Comparison of ENCODE assay signal across 14 cellular contexts in the genomic region with DNA sequence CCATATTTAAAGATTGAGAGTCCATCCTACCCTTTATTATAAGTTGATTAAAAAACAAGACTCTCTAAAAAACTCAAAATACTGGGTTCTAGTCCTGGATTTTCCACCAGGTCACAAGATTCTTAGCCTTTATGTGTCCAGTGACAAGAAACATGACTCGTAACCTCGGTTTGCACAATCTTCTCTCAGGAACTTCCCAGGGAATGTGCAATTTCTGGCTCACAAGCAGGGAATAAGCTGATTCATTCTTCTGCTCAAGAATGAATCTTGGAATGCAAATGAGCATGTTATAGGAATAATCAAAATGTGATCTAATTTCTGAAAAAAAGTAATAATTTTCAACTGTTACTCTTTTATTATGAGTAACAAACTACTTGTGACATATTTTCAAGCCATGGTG. TPM values are rescaled to one million over a fixed set of nuclear protein-coding genes. Genes with fewer than 3 reads are reported as not detected.
DNase-seq lines count a peak whose midpoint lies in the region; ATAC-seq, FAIRE-seq and TF ChIP-seq lines count a peak whose summit lies in the region.
"Had no signal": no experiment of that assay in that cellular context is flagged by ENCODE, and none has a peak within 500 bp of the region (broad histone marks: within the 10 kb centered on the region; RNA-seq: fewer than 3 reads in every experiment).

No MANE protein-coding gene starts in this region.

- H3K4me1 ChIP-seq in A549 (peaks cover 27% of the 10 kb centered on the region), hepatocyte (ENCODE audit: insufficient read depth) (no peaks in the 10 kb centered on the region)

- TF ChIP-seq CTCF in A549 (IDR thresholded peaks at IDR 0.05): no peak
- no peak for TF ChIP-seq CTCF in HFF-Myc (IDR thresholded peaks at IDR 0.05; ENCODE audit: low read depth, low read length, missing control alignments)
- TF ChIP-seq CTCF in hepatocyte (IDR thresholded peaks at IDR 0.05; ENCODE audit: poor library complexity): no peak

- H2AFZ ChIP-seq in hepatocyte: no peak overlapping the region

- no peak; a peak in 2 of 5 replicates for TF ChIP-seq EP300 in A549 (IDR thresholded peaks at IDR 0.05)

- 53% methylated on average over 2 of the region's 2 CpGs for WGBS in A549 (ENCODE audit: missing lambda C conversion rate)
- WGBS in hepatocyte (ENCODE audit: low lambda C conversion rate, missing lambda C conversion rate): 71% methylated on average over 2 of the region's 2 CpGs

- no peaks in the 10 kb centered on the region for H4K20me1 ChIP-seq in hepatocyte (ENCODE audit: insufficient read depth, poor library complexity, severe bottlenecking)

- H3K27ac ChIP-seq in A549: peak overlapping the region; percentile 49 to 79
- peak overlapping the region; percentile 59 for H3K27ac ChIP-seq in hepatocyte
- H3K27ac ChIP-seq: SJSA1 had no signal

- TF ChIP-seq RAD21 in A549 (conservative IDR thresholded peaks at IDR 0.05 in 1 of 2, IDR thresholded peaks at IDR 0.05 in 1 of 2): no peak

- 0 out of 3 replicates have a peak, but pooled peaks cover 2% of the 10 kb centered on the region for H3K9me3 ChIP-seq in A549
- no peaks in the 10 kb centered on the region for H3K9me3 ChIP-seq in hepatocyte (ENCODE audit: low read depth)
- H3K9me3 ChIP-seq: SJSA1 had no signal

- H3K4me3 Mint-ChIP-seq in activated CD8-positive, alpha-beta memory T cell treated with anti-CD3 and anti-CD28 coated beads, Interleukin-2, amount 10 ng/mL, durations not matched to agents 7 days and 5 days: no peak overlapping the region
- H3K4me3 Mint-ChIP-seq: activated CD4-positive, alpha-beta memory T cell treated with anti-CD3 and anti-CD28 coated beads, Interleukin-2, amount 10 ng/mL, durations not matched to agents 7 days and 5 days; B cell had no signal

- no peaks in the 10 kb centered on the region for H3K27me3 Mint-ChIP-seq in activated CD8-positive, alpha-beta memory T cell treated with anti-CD3 and anti-CD28 coated beads, Interleukin-2, amount 10 ng/mL, durations not matched to agents 7 days and 5 days
- H3K27me3 Mint-ChIP-seq: B cell had no signal

- no peaks in the 10 kb centered on the region for H3K36me3 ChIP-seq in hepatocyte (replicated peaks; ENCODE audit: insufficient read depth, low read depth)
- H3K36me3 ChIP-seq: SJSA1 had no signal

- no peaks in the 10 kb centered on the region for H3K9me2 ChIP-seq in hepatocyte (replicated peaks; ENCODE audit: insufficient read depth)

- CTCF ChIA-PET in A549 (lab: Yijun Ruan, JAX) (no interaction called here), HEK293T (lab: Yijun Ruan, JAX) (no interaction called here)
- CTCF ChIA-PET in activated CD8-positive, alpha-beta memory T cell treated with anti-CD3 and anti-CD28 coated beads, Interleukin-2, amount 10 ng/mL, durations not matched to agents 7 days and 5 days (lab: Charles Lee): no interaction called here

- no peak for FAIRE-seq in A549 (lab: Jason Lieb, UNC)
- FAIRE-seq: small intestine had no signal

- DNase-seq in A549 (ENCODE audit: low read depth in 1 of 2, low spot score in 1 of 2) (peak; percentile 6 to 65), HFF-Myc (ENCODE audit: extremely low read depth, low read depth) (peak; percentile 39), amniotic stem cell (lab: John Stamatoyannopoulos, UW) (peak; percentile 45), hepatocyte (ENCODE audit: low spot score) (peak; percentile 32), HEK293T (ENCODE audit: extremely low spot score) (no peak), germinal center (ENCODE audit: low spot score) (no peak)
- DNase-seq in activated naive CD4-positive, alpha-beta T cell treated with anti-CD3 and anti-CD28 coated beads, Interleukin-2, amount 50 U/mL, for 72 hours (ENCODE audit: low spot score in 2 of 2): no peak
- DNase-seq in activated CD8-positive, alpha-beta memory T cell treated with anti-CD3 and anti-CD28 coated beads, Interleukin-2, amount 10 ng/mL, durations not matched to agents 7 days and 5 days: no peak
- DNase-seq: activated CD4-positive, alpha-beta memory T cell treated with anti-CD3 and anti-CD28 coated beads, Interleukin-2, amount 10 ng/mL, durations not matched to agents 7 days and 5 days; glutamatergic neuron; mesendoderm; small intestine had no signal

- H3K27me3 ChIP-seq in hepatocyte: no peaks in the 10 kb centered on the region
- H3K27me3 ChIP-seq: SJSA1 had no signal

- H3K27ac Mint-ChIP-seq in activated naive CD4-positive, alpha-beta T cell treated with anti-CD3 and anti-CD28 coated beads, Interleukin-2, amount 50 U/mL, for 72 hours: no peak overlapping the region
- no peak overlapping the region for H3K27ac Mint-ChIP-seq in activated CD8-positive, alpha-beta memory T cell treated with anti-CD3 and anti-CD28 coated beads, Interleukin-2, amount 10 ng/mL, durations not matched to agents 7 days and 5 days
- H3K27ac Mint-ChIP-seq: activated CD4-positive, alpha-beta memory T cell treated with anti-CD3 and anti-CD28 coated beads, Interleukin-2, amount 10 ng/mL, durations not matched to agents 7 days and 5 days; B cell had no signal

- no peaks in the 10 kb centered on the region for H3K79me2 ChIP-seq in hepatocyte

- no peaks in the 10 kb centered on the region for H3K9me3 Mint-ChIP-seq in activated naive CD4-positive, alpha-beta T cell treated with anti-CD3 and anti-CD28 coated beads, Interleukin-2, amount 50 U/mL, for 72 hours
- H3K9me3 Mint-ChIP-seq in activated CD8-positive, alpha-beta memory T cell treated with anti-CD3 and anti-CD28 coated beads, Interleukin-2, amount 10 ng/mL, durations not matched to agents 7 days and 5 days (ENCODE audit: low read depth): no peaks in the 10 kb centered on the region
- H3K9me3 Mint-ChIP-seq: activated CD4-positive, alpha-beta memory T cell treated with anti-CD3 and anti-CD28 coated beads, Interleukin-2, amount 10 ng/mL, durations not matched to agents 7 days and 5 days had no signal

- H3K4me3 ChIP-seq in A549: no peak overlapping the region
- H3K4me3 ChIP-seq in HFF-Myc (replicated peaks; ENCODE audit: low read depth, low read length): no peak overlapping the region
- no peak overlapping the region for H3K4me3 ChIP-seq in hepatocyte
- H3K4me3 ChIP-seq: SJSA1 had no signal

- peak overlapping the region; percentile 32 for H3K4me2 ChIP-seq in A549
- no peak overlapping the region for H3K4me2 ChIP-seq in hepatocyte

- peaks cover 3% of the 10 kb centered on the region for H3K4me1 Mint-ChIP-seq in activated CD8-positive, alpha-beta memory T cell treated with anti-CD3 and anti-CD28 coated beads, Interleukin-2, amount 10 ng/mL, durations not matched to agents 7 days and 5 days
- H3K4me1 Mint-ChIP-seq: activated CD4-positive, alpha-beta memory T cell treated with anti-CD3 and anti-CD28 coated beads, Interleukin-2, amount 10 ng/mL, durations not matched to agents 7 days and 5 days had no signal

- TF ChIP-seq POLR2A in A549 (IDR thresholded peaks at IDR 0.05; ENCODE audit: low read length): no peak

- H3K36me3 Mint-ChIP-seq in activated naive CD4-positive, alpha-beta T cell treated with anti-CD3 and anti-CD28 coated beads, Interleukin-2, amount 50 U/mL, for 72 hours: no peaks in the 10 kb centered on the region
- H3K36me3 Mint-ChIP-seq in activated CD8-positive, alpha-beta memory T cell treated with anti-CD3 and anti-CD28 coated beads, Interleukin-2, amount 10 ng/mL, durations not matched to agents 7 days and 5 days: no peaks in the 10 kb centered on the region

- POLR2A ChIA-PET in A549 (lab: Yijun Ruan, JAX): interaction anchor here (1.0 kb wide), 1 partner anchor 45 kb away, joined by 3 read pairs; a partner anchor contains a TSS
- POLR2A ChIA-PET in HEK293T (lab: Yijun Ruan, JAX): no interaction called here

- peak; percentile 62 to 76; a peak in 5 of 6 replicates for ATAC-seq in A549
- ATAC-seq in activated naive CD4-positive, alpha-beta T cell treated with anti-CD3 and anti-CD28 coated beads, Interleukin-2, amount 50 U/mL, for 72 hours: no peak
- ATAC-seq in activated CD8-positive, alpha-beta memory T cell treated with anti-CD3 and anti-CD28 coated beads, Interleukin-2, amount 10 ng/mL, durations not matched to agents 7 days and 5 days: no peak

TF ChIP-seq in A549, 52 proteins besides CTCF, POLR2A, EP300 and RAD21:
- TF ChIP-seq FOSL2 (IDR thresholded peaks at IDR 0.05): peak; percentile 53; the same call in 1 of the 2 replicates
- TF ChIP-seq FOSL2 (CRISPR knock-in tag; IDR thresholded peaks at IDR 0.05): peak; percentile 70
- no peak for TF ChIP-seq ZFP36 (IDR thresholded peaks at IDR 0.05; ENCODE audit: borderline replicate concordance, partially characterized antibody)
- peak; percentile 74 to 77 for TF ChIP-seq CEBPB (IDR thresholded peaks at IDR 0.05)
- TF ChIP-seq MAFK (IDR thresholded peaks at IDR 0.05; ENCODE audit: partially characterized antibody): peak; percentile 10
- TF ChIP-seq CHD4 (IDR thresholded peaks at IDR 0.05; ENCODE audit: borderline replicate concordance): no peak
- peak; percentile 31; the same call in 1 of the 2 replicates for TF ChIP-seq JUNB (IDR thresholded peaks at IDR 0.05)

TF ChIP-seq in HEK293T, 16 proteins besides CTCF, POLR2A, EP300 and RAD21:
- TF ChIP-seq CTBP1 (IDR thresholded peaks at IDR 0.05; ENCODE audit: borderline replicate concordance) (no peak), NFRKB (IDR thresholded peaks at IDR 0.05) (no peak), BHLHE40 (IDR thresholded peaks at IDR 0.05; ENCODE audit: borderline replicate concordance) (no peak), SP1 (IDR thresholded peaks at IDR 0.05) (no peak), FOXM1 (IDR thresholded peaks at IDR 0.05; ENCODE audit: borderline replicate concordance) (no peak), FOXA1 (IDR thresholded peaks at IDR 0.05) (no peak), L3MBTL2 (conservative IDR thresholded peaks at IDR 0.05) (no peak), ELF4 (IDR thresholded peaks at IDR 0.05) (no peak), SUZ12 (IDR thresholded peaks at IDR 0.05) (no peak)
TF ChIP-seq in HEK293T: peak in this region for 0.

RNA-seq across cellular contexts. Expression of a gene that starts 45.1 kb away (rescaled TPM):
- 9.0 and 15.2 TPM in 2 replicates for polyA plus RNA-seq in A549 (2011; rRNA removed)
- 2.0 and 2.5 TPM in 2 replicates for polyA plus RNA-seq in A549 (2012; cell fraction: cytosol; rRNA removed)
- polyA plus RNA-seq in A549 (2012; cell fraction: nucleus; rRNA removed): 0.78 and 1.6 TPM in 2 replicates
- 8.0 to 8.4 TPM (median 8.1 TPM) in 3 replicates for polyA plus RNA-seq in A549 (2017; fragmentation: RNase III; extraction: RNeasy Plus Mini Kit Qiagen cat#74134 plus additional on column Dnase treatment)
- polyA minus RNA-seq in A549 (2011; rRNA and poly(A)+ RNA removed): 5.2 and 5.8 TPM in 2 replicates
- 67.1 and 83.8 TPM in 2 replicates for total RNA-seq in hepatocyte
- polyA plus RNA-seq in hepatocyte: 40.7 and 41.7 TPM in 2 replicates
- total RNA-seq in activated naive CD4-positive, alpha-beta T cell treated with anti-CD3 and anti-CD28 coated beads, Interleukin-2, amount 50 U/mL, for 72 hours: 1 to 10 TPM; 1.3 to 4.2 TPM
- 1 to 10 TPM; 3.0 to 5.0 TPM for total RNA-seq in activated CD8-positive, alpha-beta memory T cell treated with anti-CD3 and anti-CD28 coated beads, Interleukin-2, amount 10 ng/mL, durations not matched to agents 7 days and 5 days

Comparison
In these comparisons a context has a peak if more than half of its experiments do, and no peak if none do; other contexts are left out.
1. ATAC-seq: peak in A549 (2 of 2); none in activated naive CD4-positive, alpha-beta T cell treated with anti-CD3 and anti-CD28 coated beads, Interleukin-2, amount 50 U/mL, for 72 hours (0 of 2) and activated CD8-positive, alpha-beta memory T cell treated with anti-CD3 and anti-CD28 coated beads, Interleukin-2, amount 10 ng/mL, durations not matched to agents 7 days and 5 days (single experiment).
2. DNase-seq: peak in A549 (2 of 2), HFF-Myc (single experiment), amniotic stem cell (single experiment) and hepatocyte (single experiment); none in activated naive CD4-positive, alpha-beta T cell treated with anti-CD3 and anti-CD28 coated beads, Interleukin-2, amount 50 U/mL, for 72 hours (0 of 2), HEK293T (single experiment), germinal center (single experiment) and activated CD8-positive, alpha-beta memory T cell treated with anti-CD3 and anti-CD28 coated beads, Interleukin-2, amount 10 ng/mL, durations not matched to agents 7 days and 5 days (single experiment).
3. RNA of a gene that starts 45.1 kb away (total RNA-seq): 67.1 to 83.8 TPM in hepatocyte; 3.0 to 5.0 TPM in activated CD8-positive, alpha-beta memory T cell treated with anti-CD3 and anti-CD28 coated beads, Interleukin-2, amount 10 ng/mL, durations not matched to agents 7 days and 5 days and 1.3 to 4.2 TPM in activated naive CD4-positive, alpha-beta T cell treated with anti-CD3 and anti-CD28 coated beads, Interleukin-2, amount 50 U/mL, for 72 hours; every median in the first group is over 10 times any median in the second.